In the genomic region with DNA sequence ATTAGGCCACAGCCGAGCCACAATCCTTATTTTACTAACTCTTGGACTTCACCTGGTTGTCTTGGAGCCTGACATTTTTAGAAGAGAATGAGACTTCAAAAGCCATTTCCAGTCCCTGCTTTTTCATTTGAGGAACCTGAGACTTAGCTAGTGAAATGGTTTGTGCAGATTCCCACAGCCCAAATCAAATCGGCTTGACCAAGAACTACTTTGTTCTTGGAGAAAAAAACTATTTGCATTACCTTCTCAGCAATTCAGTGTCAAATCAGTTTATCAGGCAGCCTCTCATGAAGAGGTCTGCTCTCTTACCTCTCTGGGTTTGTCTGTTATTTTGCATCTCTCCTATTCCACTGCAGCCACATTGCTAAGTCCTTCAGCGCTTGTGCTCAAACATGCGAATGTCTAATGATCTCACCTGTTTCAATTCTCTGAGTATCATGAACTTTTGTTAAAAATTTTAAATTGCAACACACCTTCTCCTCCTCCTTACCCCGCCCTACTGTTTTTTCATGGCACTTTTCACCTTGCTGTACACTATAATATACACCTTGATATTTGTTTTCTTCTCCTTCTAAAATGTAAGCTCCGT, we compare ENCODE assay signal across 8 cellular contexts. TPM values are rescaled to one million over a fixed set of nuclear protein-coding genes. Genes with fewer than 3 reads are reported as not detected.
DNase-seq lines count a peak whose midpoint lies in the region; ATAC-seq and TF ChIP-seq lines count a peak whose summit lies in the region.

No MANE protein-coding gene starts in this region.

- peaks cover 44% of the 10 kb centered on the region for H3K79me2 ChIP-seq in Karpas-422 (ENCODE audit: low read length)

- peak overlapping the region; percentile 86 for H3K4me3 ChIP-seq in Karpas-422 (ENCODE audit: low read length)
- H3K4me3 ChIP-seq in effector memory CD4-positive, alpha-beta T cell (ENCODE audit: insufficient read depth, low read depth, low read length, poor library complexity, severe bottlenecking) = peak overlapping the region; percentile 87
- H3K4me3 ChIP-seq in ovary = peak overlapping the region; percentile 98

- H3K4me1 ChIP-seq in Karpas-422 (ENCODE audit: low read length) (peaks cover 53% of the 10 kb centered on the region), ovary (ENCODE audit: insufficient read depth) (peaks cover 9% of the 10 kb centered on the region)
- peaks cover 24% of the 10 kb centered on the region for H3K4me1 ChIP-seq in effector memory CD4-positive, alpha-beta T cell (ENCODE audit: control insufficient read depth, insufficient read depth, low read length, poor library complexity, severe bottlenecking)

- intact Hi-C loops in ovary (cut with DNase I) = no loop called here

- H3K27ac ChIP-seq in Karpas-422 (ENCODE audit: low read length) (peak overlapping the region; percentile 48), ovary (peak overlapping the region in 1 of 2 donors; percentile 95)
- peak overlapping the region; percentile 90 for H3K27ac ChIP-seq in effector memory CD4-positive, alpha-beta T cell (ENCODE audit: insufficient read depth, low read length, poor library complexity, severe bottlenecking)

- no peak overlapping the region for H2AFZ ChIP-seq in Karpas-422 (ENCODE audit: low read length)

- DNase-seq in Karpas-422 (no peak), ovary (no peak), NCI-H446 (lab: John Stamatoyannopoulos, UW) (no peak), NCI-H82 (lab: John Stamatoyannopoulos, UW) (no peak)
- no peak for DNase-seq in effector memory CD4-positive, alpha-beta T cell

- peak overlapping the region; percentile 76 for H3K4me2 ChIP-seq in Karpas-422 (ENCODE audit: low read depth, low read length, poor library complexity, severe bottlenecking)

- ATAC-seq in GM19455 (IDR thresholded peaks at IDR 0.05; ENCODE audit: unreplicated experiment) (peak; percentile 11), GM18520 (IDR thresholded peaks at IDR 0.05; ENCODE audit: unreplicated experiment) (no peak), esophagus mucosa (no peak)

- TF ChIP-seq POLR2A in ovary (IDR thresholded peaks at IDR 0.05) = no peak

- TF ChIP-seq EP300 in ovary (IDR thresholded peaks at IDR 0.05) = no peak

- no peak for TF ChIP-seq CTCF in ovary (IDR thresholded peaks at IDR 0.05)

- no peaks in the 10 kb centered on the region for H3K9me2 ChIP-seq in Karpas-422 (replicated peaks; ENCODE audit: insufficient read depth, low read length)

- no peaks in the 10 kb centered on the region for H3K27me3 ChIP-seq in Karpas-422 (ENCODE audit: low read length)
- H3K27me3 ChIP-seq in effector memory CD4-positive, alpha-beta T cell (replicated peaks; ENCODE audit: control insufficient read depth, insufficient read depth, low read length, poor library complexity, severe bottlenecking) = no peaks in the 10 kb centered on the region
- no peaks in the 10 kb centered on the region for H3K27me3 ChIP-seq in ovary

- H3K9ac ChIP-seq in Karpas-422 (ENCODE audit: low read length) = peak overlapping the region; percentile 80

- peaks cover 7% of the 10 kb centered on the region for H3K36me3 ChIP-seq in Karpas-422 (ENCODE audit: insufficient read depth, low read length)
- H3K36me3 ChIP-seq in effector memory CD4-positive, alpha-beta T cell (ENCODE audit: control insufficient read depth, insufficient read depth, low read length) = no peaks in the 10 kb centered on the region
- no peaks in the 10 kb centered on the region for H3K36me3 ChIP-seq in ovary

- H3K9me3 ChIP-seq in Karpas-422 (ENCODE audit: low read length) (no peaks in the 10 kb centered on the region), ovary (no peaks in the 10 kb centered on the region)
- H3K9me3 ChIP-seq in effector memory CD4-positive, alpha-beta T cell (ENCODE audit: control insufficient read depth, low read length) = no peaks in the 10 kb centered on the region

- H4K20me1 ChIP-seq in Karpas-422 (ENCODE audit: insufficient read depth, low read depth, low read length) = no peaks in the 10 kb centered on the region; the same call in 1 of the 2 replicates

- WGBS in ovary, 3 donors = 62 to 66% (median 64%) methylated on average over 6 of the region's 6 CpGs

RNA-seq across cellular contexts. Expression of a gene that starts 0.6 kb away (rescaled TPM):
- 36.0 and 76.9 TPM in 2 replicates for total RNA-seq in Karpas-422 (2014; rRNA removed; shearing (Covaris generic); ENCODE audit: low replicate concordance)
- total RNA-seq in ovary = 10 to 100 TPM; 37.1 to 95.2 (median 52.5) TPM
- polyA plus RNA-seq in ovary = 10 to 100 TPM; 55.5 to 62.9 TPM
- total RNA-seq in esophagus mucosa = 53.5 TPM

RNA-seq across cellular contexts. Expression of a gene that starts 46.3 kb away (rescaled TPM):
- total RNA-seq in Karpas-422 (2014; rRNA removed; shearing (Covaris generic); ENCODE audit: low replicate concordance) = not detected in 2 replicates
- not detected for total RNA-seq in ovary
- not detected for polyA plus RNA-seq in ovary
- total RNA-seq in esophagus mucosa = not detected
